Comparison of ENCODE assay signal across 10 cellular contexts in genomic region chr6:7053125-7053784, GRCh38. TPM values are rescaled to one million over a fixed set of nuclear protein-coding genes. Genes with fewer than 3 reads are reported as not detected.
A peak's percentile ranks its signal among the peaks of the same experiment; 100 is the strongest.
DNase-seq lines count a peak whose midpoint lies in the region; FAIRE-seq and TF ChIP-seq lines count a peak whose summit lies in the region.
"Had no signal": no experiment of that assay in that cellular context is flagged by ENCODE, and none has a peak within 500 bp of the region (broad histone marks: within the 10 kb centered on the region; RNA-seq: fewer than 3 reads in every experiment).

No MANE protein-coding gene starts in this region.

- H3K4me3 ChIP-seq in astrocyte (ENCODE audit: insufficient read depth, low read depth, low read length) (peak overlapping the region; percentile 35), mesodermal cell (ENCODE audit: extremely low read depth, insufficient read depth, low read length, poor library complexity, severe bottlenecking) (no peak overlapping the region), thymus (ENCODE audit: low read length) (peak overlapping the region; percentile 87)

- DNase-seq in activated T-cell treated with anti-CD3 and anti-CD28 coated beads, Interleukin-2, amount 50 U/mL, for 24 hours: no peak
- no peak for DNase-seq in activated T-cell treated with anti-CD3 and anti-CD28 coated beads for 4 hours
- no peak for DNase-seq in astrocyte (ENCODE audit: low read depth)
- DNase-seq in nucleus accumbens (lab: John Stamatoyannopoulos, UW): no peak
- no peak for DNase-seq in HTR-8/SVneo (ENCODE audit: insufficient read length, low spot score)
- no peak for DNase-seq in glomerular visceral epithelial cell (ENCODE audit: extremely low spot score)
- DNase-seq: stimulated activated CD4-positive, alpha-beta T cell treated with anti-CD3 and anti-CD28 coated beads, Interleukin-1b, Interleukin-23, amount 100 ng/mL, for 48 hours had no signal

- WGBS in mesodermal cell (ENCODE audit: insufficient coverage in 2 of 2), 2 experiments: 40 to 75% methylated on average over 2 to 3 of the region's 5 CpGs
- 48% methylated on average over 5 of the region's 5 CpGs for WGBS in thymus

- H3K9me3 ChIP-seq in astrocyte (ENCODE audit: insufficient read depth, low read depth, low read length): no peaks in the 10 kb centered on the region
- H3K9me3 ChIP-seq in mesodermal cell (ENCODE audit: control insufficient read depth, low read length): no peaks in the 10 kb centered on the region
- no peaks in the 10 kb centered on the region for H3K9me3 ChIP-seq in thymus (ENCODE audit: control insufficient read depth)
- H3K9me3 ChIP-seq: SJSA1 had no signal

- peaks cover 16% of the 10 kb centered on the region for H3K27me3 Mint-ChIP-seq in activated T-cell treated with anti-CD3 and anti-CD28 coated beads, Interleukin-2, amount 50 U/mL, for 24 hours
- H3K27me3 Mint-ChIP-seq in astrocyte (ENCODE audit: low read depth, unreplicated experiment): no peaks in the 10 kb centered on the region

- no peaks in the 10 kb centered on the region for H3K36me3 ChIP-seq in astrocyte (ENCODE audit: insufficient read depth, low read length)
- H3K36me3 ChIP-seq in mesodermal cell (ENCODE audit: control insufficient read depth, insufficient read depth, low read length): no peaks in the 10 kb centered on the region
- H3K36me3 ChIP-seq in thymus (ENCODE audit: control insufficient read depth, insufficient read depth): peaks cover 3% of the 10 kb centered on the region
- H3K36me3 ChIP-seq: SJSA1 had no signal

- no peaks in the 10 kb centered on the region for H3K9me3 Mint-ChIP-seq in activated T-cell treated with anti-CD3 and anti-CD28 coated beads, Interleukin-2, amount 50 U/mL, for 24 hours
- no peaks in the 10 kb centered on the region for H3K9me3 Mint-ChIP-seq in astrocyte (ENCODE audit: unreplicated experiment)

- H3K4me2 ChIP-seq in astrocyte (ENCODE audit: low read length): peak overlapping the region; percentile 94

- peak overlapping the region; percentile 67 for H3K9ac ChIP-seq in astrocyte (ENCODE audit: low read length)

- TF ChIP-seq CTCF in astrocyte (IDR thresholded peaks at IDR 0.05; ENCODE audit: insufficient read depth, low read depth, low read length): no peak

- peaks cover 25% of the 10 kb centered on the region for H3K4me1 ChIP-seq in astrocyte (ENCODE audit: insufficient read depth, low read length)
- peaks cover 14% of the 10 kb centered on the region for H3K4me1 ChIP-seq in mesodermal cell (ENCODE audit: control insufficient read depth, insufficient read depth, low read length, poor library complexity, severe bottlenecking)
- peaks cover 18% of the 10 kb centered on the region for H3K4me1 ChIP-seq in thymus (ENCODE audit: control insufficient read depth, insufficient read depth, low read length)

- H3K36me3 Mint-ChIP-seq in activated T-cell treated with anti-CD3 and anti-CD28 coated beads, Interleukin-2, amount 50 U/mL, for 24 hours (ENCODE audit: low read depth): no peaks in the 10 kb centered on the region
- no peaks in the 10 kb centered on the region for H3K36me3 Mint-ChIP-seq in astrocyte (ENCODE audit: low read depth, unreplicated experiment)

- H3K4me3 Mint-ChIP-seq in activated T-cell treated with anti-CD3 and anti-CD28 coated beads, Interleukin-2, amount 50 U/mL, for 24 hours: peak overlapping the region; percentile 49
- H3K4me3 Mint-ChIP-seq in astrocyte (ENCODE audit: unreplicated experiment): peak overlapping the region; percentile 75

- no peak overlapping the region for H3K27ac Mint-ChIP-seq in activated T-cell treated with anti-CD3 and anti-CD28 coated beads, Interleukin-2, amount 50 U/mL, for 24 hours
- peak overlapping the region; percentile 96 for H3K27ac Mint-ChIP-seq in astrocyte (ENCODE audit: unreplicated experiment)

- H3K27ac ChIP-seq in astrocyte (ENCODE audit: low read depth, low read length): peak overlapping the region; percentile 22
- peak overlapping the region; percentile 29 for H3K27ac ChIP-seq in mesodermal cell (ENCODE audit: low read depth, low read length, severe bottlenecking)
- H3K27ac ChIP-seq in thymus (ENCODE audit: low read depth): peak overlapping the region; percentile 99
- H3K27ac ChIP-seq: SJSA1 had no signal

- H3K27me3 ChIP-seq in astrocyte (ENCODE audit: insufficient read depth, low read length) (no peaks in the 10 kb centered on the region), thymus (ENCODE audit: control insufficient read depth, insufficient read depth) (no peaks in the 10 kb centered on the region)
- H3K27me3 ChIP-seq: SJSA1 had no signal

- no peaks in the 10 kb centered on the region for H4K20me1 ChIP-seq in astrocyte (ENCODE audit: insufficient read depth, low read length)

- peak overlapping the region; percentile 9 for H2AFZ ChIP-seq in astrocyte (ENCODE audit: low read depth, low read length)

- no peaks in the 10 kb centered on the region for H3K79me2 ChIP-seq in astrocyte (ENCODE audit: insufficient read depth, low read length)

- FAIRE-seq in astrocyte (lab: Jason Lieb, UNC) (no peak), HTR-8/SVneo (lab: Jason Lieb, UNC) (no peak)

- peaks cover 15% of the 10 kb centered on the region for H3K4me1 Mint-ChIP-seq in activated T-cell treated with anti-CD3 and anti-CD28 coated beads, Interleukin-2, amount 50 U/mL, for 24 hours (ENCODE audit: low read depth)
- H3K4me1 Mint-ChIP-seq in astrocyte (ENCODE audit: low read depth, unreplicated experiment): peaks cover 19% of the 10 kb centered on the region

RNA-seq across cellular contexts. Expression of gene RREB1, which starts 54.5 kb away (rescaled TPM):
- total RNA-seq in astrocyte: 37.2 and 41.8 TPM in 2 replicates
- 21.5 TPM for polyA plus RNA-seq in mesodermal cell (2013, experiment 1 of 2)
- 16.1 TPM for polyA plus RNA-seq in mesodermal cell (2013, experiment 2 of 2)
- 9.2 TPM for polyA plus RNA-seq in thymus

Comparison
In these comparisons a context has a peak if more than half of its experiments do, and no peak if none do; other contexts are left out.
1. H3K27ac ChIP-seq: peak in every context shown above with its lines; median percentile 99 in thymus; 29 in mesodermal cell; 22 in astrocyte.